Comparison of ENCODE assay signal across 28 cellular contexts in genomic region chr15:34776706-34777105, GRCh38. TPM values are rescaled to one million over a fixed set of nuclear protein-coding genes. Genes with fewer than 3 reads are reported as not detected.
"Had no signal": no experiment of that assay in that cellular context is flagged by ENCODE, and none has a peak within 500 bp of the region (broad histone marks: within the 10 kb centered on the region; RNA-seq: fewer than 3 reads in every experiment).

No MANE protein-coding gene starts in this region.

- DNase-seq: IMR-90; Kasumi-1; MM.1S; NCI-H1105; NCI-H1417; NCI-H1436 treated with DMSO at 0.1 percent for 48 hours; NCI-H1694; NCI-H187 treated with DMSO at 0.1 percent for 48 hours; NCI-H2029 treated with DMSO at 0.1 percent for 48 hours; NCI-H2171 treated with DMSO at 0.1 percent for 48 hours; NCI-H524; NCI-H526 treated with DMSO at 0.1 percent for 48 hours; NCI-H748 treated with DMSO at 0.1 percent for 48 hours; NK-92 treated with Interleukin-12 subunit alpha and Interleukin-12 subunit beta, amount 100 ng/mL, for 24 hours; PC-3; SHP77; SK-N-SH; SW 1271; T-cell had no signal

- H3K4me1 Mint-ChIP-seq: T-cell had no signal

- H3K9ac ChIP-seq: KMS-11, SK-N-SH had no signal

- H3K36me3 Mint-ChIP-seq: T-cell had no signal

- H3K9me3 ChIP-seq: SK-N-SH had no signal

- FAIRE-seq: HepG2 had no signal

- H3K4me3 Mint-ChIP-seq: T-cell had no signal

- ATAC-seq: HepG2, Panc1, PC-3, T-cell had no signal

- H3K4me2 ChIP-seq: KMS-11, SK-N-SH had no signal

- H3K27ac Mint-ChIP-seq: T-cell had no signal

- H3K27ac ChIP-seq: KMS-11, RWPE1 had no signal

- H3K9me2 ChIP-seq: SK-N-SH had no signal

RNA-seq across cellular contexts. Expression of gene ACTC1, which starts 18.6 kb away (rescaled TPM):
- total RNA-seq: HepG2, HT1080, OCI-LY7, PC-3, SK-MEL-5, T-cell had no signal
- polyA plus RNA-seq: HepG2, SK-N-SH had no signal

RNA-seq across cellular contexts. Expression of gene GJD2, which starts 21.9 kb away (rescaled TPM):
- total RNA-seq: HepG2, HT1080, IMR-90, M059J, NCI-H460, OCI-LY7, PC-3, SK-MEL-5, T-cell had no signal
- polyA plus RNA-seq: HepG2, IMR-90, SK-N-SH had no signal
